In genomic region chr15:70856177-70856883, GRCh38 we compare ENCODE assay signal across 13 cellular contexts. TPM values are rescaled to one million over a fixed set of nuclear protein-coding genes. Genes with fewer than 3 reads are reported as not detected.
DNase-seq lines count a peak whose midpoint lies in the region; ATAC-seq, FAIRE-seq and TF ChIP-seq lines count a peak whose summit lies in the region.
"Had no signal": no experiment of that assay in that cellular context is flagged by ENCODE, and none has a peak within 500 bp of the region (broad histone marks: within the 10 kb centered on the region; RNA-seq: fewer than 3 reads in every experiment).

No MANE protein-coding gene starts in this region.

- H3K9me3 ChIP-seq in HEK293 (ENCODE audit: control insufficient read depth, insufficient read depth, low read depth, low read length), result no peaks in the 10 kb centered on the region
- no peaks in the 10 kb centered on the region for H3K9me3 ChIP-seq in keratinocyte (ENCODE audit: control insufficient read depth, low read depth, low read length)

- CTCF ChIA-PET in HEK293 (lab: Yijun Ruan, JAX), result interaction anchor here (0.6 to 3.0 kb wide), 7 partner anchors 13 to 134 kb away, joined by 3 to 11 read pairs (median 7); no protein-coding TSS in a partner anchor

- H3K9ac ChIP-seq in keratinocyte (ENCODE audit: control insufficient read depth, extremely low read depth, insufficient read depth, low read length), result peak overlapping the region; percentile 11

- ATAC-seq in HG02973 (IDR thresholded peaks at IDR 0.05; ENCODE audit: unreplicated experiment), result no peak
- ATAC-seq: activated CD4-positive, CD25-positive, alpha-beta regulatory T cell treated with anti-CD3 and anti-CD28 coated beads, Interleukin-2, amount 50 U/mL, for 24 hours had no signal

- TF ChIP-seq CTCF in HEK293 (tag by site-specific recombination; IDR thresholded peaks at IDR 0.05) (no peak), astrocyte of the spinal cord (IDR thresholded peaks at IDR 0.05; ENCODE audit: low read depth, low read length) (no peak), keratinocyte (optimal IDR thresholded peaks at IDR 0.05 in 1 of 3, IDR thresholded peaks at IDR 0.05 in 1 of 3, conservative IDR thresholded peaks at IDR 0.05 in 1 of 3; ENCODE audit: extremely low read depth in 1 of 3, insufficient read depth in 2 of 3, low read length in 3 of 3) (no peak)

- no peak for FAIRE-seq in keratinocyte (lab: Jason Lieb, UNC)

- in situ Hi-C loops in astrocyte of the spinal cord (cut with HindIII; ENCODE audit: low sequenced_read_pairs), result no loop called here

- no peak overlapping the region for H3K4me3 ChIP-seq in HEK293 (ENCODE audit: low read depth, low read length)
- no peak overlapping the region for H3K4me3 ChIP-seq in astrocyte of the spinal cord (ENCODE audit: low read depth, low read length)
- no peak overlapping the region for H3K4me3 ChIP-seq in keratinocyte (ENCODE audit: control insufficient read depth in 2 of 3, extremely low read depth in 1 of 3, insufficient read depth in 2 of 3, low read depth in 1 of 3, low read length in 3 of 3)

- POLR2A ChIA-PET in HEK293 (lab: Yijun Ruan, JAX), result interaction anchor here (1.1 to 1.2 kb wide), 2 partner anchors 14 to 93 kb away, joined by 5 to 6 read pairs; partner anchors contain the start of gene UACA

- DNase-seq in astrocyte of the spinal cord (ENCODE audit: low read depth, low spot score), result peak; percentile 35
- DNase-seq in keratinocyte (ENCODE audit: low read depth, low spot score), result no peak
- no peak for DNase-seq in HuH-7 (ENCODE audit: low spot score)
- DNase-seq in NK-92 treated with Interleukin-12 subunit alpha and Interleukin-12 subunit beta, amount 100 ng/mL, for 24 hours (lab: John Stamatoyannopoulos, UW), result no peak
- no peak for DNase-seq in activated naive CD4-positive, alpha-beta T cell (lab: John Stamatoyannopoulos, UW)
- DNase-seq: activated gamma-delta T cell, DND-41, H9, NCI-H187 had no signal

- H3K27ac ChIP-seq in HEK293 (ENCODE audit: extremely low read depth, low read depth, low read length) (peak overlapping the region; percentile 27), keratinocyte (ENCODE audit: control insufficient read depth, insufficient read depth, low read length) (peak overlapping the region; percentile 33), temporal lobe (ENCODE audit: low read depth, low read length) (peak overlapping the region; percentile 100)

- no peak overlapping the region for H2AFZ ChIP-seq in keratinocyte (ENCODE audit: control insufficient read depth, low read length)

- H3K4me2 ChIP-seq in keratinocyte (ENCODE audit: control insufficient read depth, extremely low read depth, insufficient read depth, low read depth, low read length), result peak overlapping the region; percentile 48

- H3K36me3 ChIP-seq in HEK293 (ENCODE audit: control insufficient read depth in 2 of 2, insufficient read depth in 1 of 2, low read length in 2 of 2), result peaks cover 2 to 9% of the 10 kb centered on the region in 2 experiments; a peak in 2 of 3 replicates
- H3K36me3 ChIP-seq in keratinocyte (ENCODE audit: control insufficient read depth in 2 of 2, extremely low read depth in 1 of 2, insufficient read depth in 2 of 2, low read length in 2 of 2), result peaks cover 3 to 6% of the 10 kb centered on the region in 2 experiments

- H3K79me2 ChIP-seq in keratinocyte (ENCODE audit: control insufficient read depth, insufficient read depth, low read length), result peaks cover 5% of the 10 kb centered on the region

- H3K4me1 ChIP-seq in HEK293 (ENCODE audit: control insufficient read depth, insufficient read depth, low read length) (peaks cover 9% of the 10 kb centered on the region), keratinocyte (ENCODE audit: control insufficient read depth, extremely low read depth, insufficient read depth, low read length) (peaks cover 36% of the 10 kb centered on the region)

- H3K27me3 ChIP-seq in keratinocyte (ENCODE audit: control insufficient read depth, extremely low read depth, insufficient read depth, low read length), result no peaks in the 10 kb centered on the region

- no peaks in the 10 kb centered on the region for H4K20me1 ChIP-seq in keratinocyte (ENCODE audit: control insufficient read depth, extremely low read depth, insufficient read depth, low read length)

- H3K9me1 ChIP-seq in keratinocyte (ENCODE audit: control insufficient read depth, extremely low read depth, insufficient read depth, low read length), result no peaks in the 10 kb centered on the region

- dilution Hi-C loops in keratinocyte (cut with MboI; ENCODE audit: extremely low pct_ligation_motif_present, low sequenced_read_pairs), result no loop called here

TF ChIP-seq in HEK293, 187 proteins besides CTCF, POLR2A, EP300 and RAD21 (continues in another document):
- TF ChIP-seq ZNF561 (tag by site-specific recombination; IDR thresholded peaks at IDR 0.05; ENCODE audit: borderline replicate concordance) (0 out of 2 replicates have a peak, but pooled peaks have one; percentile 63), ZNF513 (tag by site-specific recombination; IDR thresholded peaks at IDR 0.05) (no peak; the same call in 1 of the 2 replicates), REPIN1 (tag by site-specific recombination; IDR thresholded peaks at IDR 0.05; ENCODE audit: low read depth) (no peak), PRDM10 (tag by site-specific recombination; IDR thresholded peaks at IDR 0.05) (peak; percentile 98)

RNA-seq across cellular contexts. Expression of gene LARP6, which starts 2.4 kb away (rescaled TPM):
- polyA plus RNA-seq in keratinocyte, result 36.5 to 72.9 TPM (median 66.1 TPM) in 3 replicates
- polyA plus RNA-seq in keratinocyte (2011; ENCODE audit: low read depth), result 17.7 TPM
- polyA plus RNA-seq in keratinocyte (2011; cell fraction: cytosol; rRNA removed), result 49.2 and 50.8 TPM in 2 replicates
- polyA plus RNA-seq in keratinocyte (2011; cell fraction: nucleus; rRNA removed), result 25.6 and 28.6 TPM in 2 replicates
- 19.8 and 46.5 TPM in 2 replicates for polyA plus RNA-seq in keratinocyte (2012; ENCODE audit: low replicate concordance)
- polyA minus RNA-seq in keratinocyte, result 13.6 to 32.4 TPM (median 25.3 TPM) in 3 replicates
- 23.6 TPM for polyA minus RNA-seq in keratinocyte (2011; cell fraction: cytosol; rRNA and poly(A)+ RNA removed)
- polyA minus RNA-seq in keratinocyte (2011; cell fraction: nucleus; rRNA and poly(A)+ RNA removed), result 7.1 TPM in 2 replicates
- 10.8 TPM for total RNA-seq in temporal lobe

RNA-seq across cellular contexts. Expression of gene THAP10, which starts 35.9 kb away (rescaled TPM):
- polyA plus RNA-seq in keratinocyte, result 1.8 to 3.1 TPM (median 2.5 TPM) in 3 replicates
- 2.4 TPM for polyA plus RNA-seq in keratinocyte (2011; ENCODE audit: low read depth)
- 1.8 and 3.0 TPM in 2 replicates for polyA plus RNA-seq in keratinocyte (2011; cell fraction: cytosol; rRNA removed)
- 1.5 and 1.7 TPM in 2 replicates for polyA plus RNA-seq in keratinocyte (2011; cell fraction: nucleus; rRNA removed)
- polyA plus RNA-seq in keratinocyte (2012; ENCODE audit: low replicate concordance), result 1.1 and 1.5 TPM in 2 replicates
- polyA minus RNA-seq in keratinocyte, result 0.16 to 1.2 TPM (median 0.69 TPM) in 3 replicates
- 3.5 TPM for polyA minus RNA-seq in keratinocyte (2011; cell fraction: cytosol; rRNA and poly(A)+ RNA removed)
- polyA minus RNA-seq in keratinocyte (2011; cell fraction: nucleus; rRNA and poly(A)+ RNA removed), result 0.84 and 0.85 TPM in 2 replicates
- 3.9 TPM for total RNA-seq in temporal lobe

RNA-seq across cellular contexts. Expression of gene LRRC49, which starts 36.3 kb away (rescaled TPM):
- 7.1 to 9.9 TPM (median 7.9 TPM) in 3 replicates for polyA plus RNA-seq in keratinocyte
- polyA plus RNA-seq in keratinocyte (2011; ENCODE audit: low read depth), result 3.8 TPM
- polyA plus RNA-seq in keratinocyte (2011; cell fraction: cytosol; rRNA removed), result 6.1 and 10.4 TPM in 2 replicates
- polyA plus RNA-seq in keratinocyte (2011; cell fraction: nucleus; rRNA removed), result 8.5 and 10.8 TPM in 2 replicates
- polyA plus RNA-seq in keratinocyte (2012; ENCODE audit: low replicate concordance), result 5.2 and 9.2 TPM in 2 replicates
- polyA minus RNA-seq in keratinocyte, result 4.5 to 11.1 TPM (median 8.0 TPM) in 3 replicates
- polyA minus RNA-seq in keratinocyte (2011; cell fraction: cytosol; rRNA and poly(A)+ RNA removed), result 5.0 TPM
- 7.0 and 18.8 TPM in 2 replicates for polyA minus RNA-seq in keratinocyte (2011; cell fraction: nucleus; rRNA and poly(A)+ RNA removed)
- 95.6 TPM for total RNA-seq in temporal lobe

Comparison
In these comparisons a context has a peak if more than half of its experiments do, and no peak if none do; other contexts are left out.
1. H3K27ac ChIP-seq: peak in every context shown above with its lines; median percentile 100 in temporal lobe; 33 in keratinocyte; 27 in HEK293.